ENCODE assay signal across 12 cellular contexts in the genomic region with DNA sequence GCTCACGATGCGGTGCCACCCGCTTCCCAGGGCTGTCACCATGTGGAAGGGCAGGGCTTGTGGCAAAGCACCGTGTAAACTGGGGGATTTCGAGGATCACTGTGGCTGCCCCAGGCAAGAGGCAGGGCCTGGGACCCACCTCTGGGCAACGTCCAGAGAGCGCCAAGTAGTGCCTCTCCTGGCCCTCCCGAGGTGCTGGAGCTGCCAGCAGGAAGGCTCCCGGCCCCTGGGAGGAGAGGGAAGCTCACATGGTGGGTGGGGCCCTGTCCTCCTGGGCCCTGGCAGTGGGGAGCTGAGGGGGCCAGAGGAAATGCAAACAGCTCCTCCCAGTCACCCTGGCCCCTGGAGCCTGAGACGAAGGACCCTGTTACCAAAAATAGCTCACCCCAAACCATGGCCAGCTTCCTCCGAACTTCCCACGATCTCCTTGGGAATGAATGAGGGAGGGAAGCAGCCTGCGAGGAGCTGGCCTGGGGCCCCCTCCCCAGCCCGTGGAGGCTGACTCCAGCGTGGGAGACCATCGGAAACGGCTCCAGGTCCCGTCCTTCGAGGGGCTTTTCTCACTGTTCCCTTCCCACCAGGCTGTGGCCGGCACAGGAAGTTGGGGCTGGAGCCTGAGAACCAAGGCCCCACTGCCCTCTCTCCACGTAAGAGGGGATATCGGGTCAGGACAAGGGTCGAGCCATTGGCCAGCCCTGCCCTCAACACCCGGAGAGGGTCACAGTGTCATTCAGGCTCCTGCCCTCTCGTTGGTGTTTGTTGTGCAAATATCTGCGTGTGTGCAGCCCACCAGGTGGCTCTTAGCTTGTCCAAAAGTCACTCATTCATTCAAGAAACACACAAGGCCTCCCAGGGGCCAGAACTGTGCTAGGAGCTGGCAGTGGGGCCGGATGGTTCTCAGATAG. TPM values are rescaled to one million over a fixed set of nuclear protein-coding genes. Genes with fewer than 3 reads are reported as not detected.
A peak's percentile ranks its signal among the peaks of the same experiment; 100 is the strongest.
DNase-seq lines count a peak whose midpoint lies in the region; ATAC-seq and TF ChIP-seq lines count a peak whose summit lies in the region.
"Had no signal": no experiment of that assay in that cellular context is flagged by ENCODE, and none has a peak within 500 bp of the region (broad histone marks: within the 10 kb centered on the region; RNA-seq: fewer than 3 reads in every experiment).

No MANE protein-coding gene starts in this region.

- H3K36me3 ChIP-seq in cardiac muscle cell, result no peaks in the 10 kb centered on the region
- H3K36me3 ChIP-seq in fibroblast of lung (ENCODE audit: control insufficient read depth, insufficient read depth, low read length), result peaks cover 8% of the 10 kb centered on the region
- no peaks in the 10 kb centered on the region for H3K36me3 ChIP-seq in aorta (ENCODE audit: control insufficient read depth in 1 of 2, insufficient read depth in 2 of 2, low read length in 1 of 2)

- H3K4me2 ChIP-seq in fibroblast of lung (ENCODE audit: extremely low read depth, insufficient read depth, low read length), result no peak overlapping the region

- H3K27ac ChIP-seq in cardiac muscle cell (peak overlapping the region; percentile 96), fibroblast of lung (ENCODE audit: insufficient read depth, low read length) (peak overlapping the region; percentile 67), aorta (ENCODE audit: low read depth in 1 of 2, low read length in 2 of 2) (peak overlapping the region; percentile 71 to 94)

- H3K9me3 ChIP-seq in cardiac muscle cell (ENCODE audit: low read depth) (no peaks in the 10 kb centered on the region), fibroblast of lung (ENCODE audit: control insufficient read depth, insufficient read depth, low read depth, low read length) (no peaks in the 10 kb centered on the region), aorta (ENCODE audit: control insufficient read depth, low read length) (no peaks in the 10 kb centered on the region)
- H3K9me3 ChIP-seq: testis had no signal

- BruUV-seq in Calu3 (replicated peaks; lab: Mats Ljungman, UMichigan), result no TSS peak

- ATAC-seq in Right ventricle myocardium superior (ENCODE audit: poor library complexity), result no peak
- ATAC-seq in aorta (ENCODE audit: low FRiP score), result peak; percentile 4
- no peak for ATAC-seq in left lobe of liver
- ATAC-seq: activated CD8-positive, alpha-beta T cell treated with anti-CD3 and anti-CD28 coated beads, Interleukin-2, amount 10 ng/mL, durations not matched to agents 7 days and 5 days had no signal

- H3K79me2 ChIP-seq in fibroblast of lung (ENCODE audit: control insufficient read depth, insufficient read depth, low read length), result no peaks in the 10 kb centered on the region

- H4K20me1 ChIP-seq in fibroblast of lung (ENCODE audit: control insufficient read depth, extremely low read depth, insufficient read depth, low read length), result no peaks in the 10 kb centered on the region

- H3K4me1 Mint-ChIP-seq in neural crest cell (peaks cover 20% of the 10 kb centered on the region), Calu3 (ENCODE audit: low read depth, unreplicated experiment) (peaks cover 14% of the 10 kb centered on the region)

- WGBS in aorta, 2 donors, result 24 to 29% methylated on average over 25 to 27 of the region's 27 CpGs

- H2AFZ ChIP-seq in fibroblast of lung (ENCODE audit: low read length), result no peak overlapping the region

- H3K36me3 Mint-ChIP-seq in neural crest cell (ENCODE audit: low read depth) (no peaks in the 10 kb centered on the region), Calu3 (ENCODE audit: insufficient read depth, unreplicated experiment) (peaks cover 53% of the 10 kb centered on the region)

- H3K9ac ChIP-seq in fibroblast of lung (ENCODE audit: insufficient read depth, low read length), result peak overlapping the region; percentile 55

- H3K4me3 ChIP-seq in cardiac muscle cell, result no peak overlapping the region
- no peak overlapping the region for H3K4me3 ChIP-seq in fibroblast of lung (replicated peaks in 1 of 4; ENCODE audit: control extremely low read depth in 1 of 4, insufficient read depth in 1 of 4, low read depth in 3 of 4, low read length in 4 of 4)
- H3K4me3 ChIP-seq in aorta (ENCODE audit: low read length in 2 of 2), result no peak overlapping the region
- H3K4me3 ChIP-seq: testis had no signal

- intact Hi-C loops in Right ventricle myocardium superior (cut with DNase I) (no loop called here), aorta (cut with DNase I) (no loop called here), Calu3 (cut with micrococcal nuclease; ENCODE audit: unreplicated experiment) (no loop called here)

- H3K27me3 Mint-ChIP-seq in neural crest cell (ENCODE audit: low read depth), result no peaks in the 10 kb centered on the region
- no peaks in the 10 kb centered on the region for H3K27me3 Mint-ChIP-seq in Calu3 (ENCODE audit: unreplicated experiment)

- DNase-seq in cardiac muscle cell (ENCODE audit: low read depth in 1 of 2, low spot score in 1 of 2) (peak in 1 of 2 donors; percentile 46), Right ventricle myocardium superior (no peak), fibroblast of lung (ENCODE audit: low read depth in 2 of 2) (no peak), neural crest cell (ENCODE audit: low read depth, low spot score) (no peak), aorta (no peak), AG20443 (ENCODE audit: low spot score) (no peak), Calu3 (no peak), left lobe of liver (ENCODE audit: low spot score) (no peak)
- DNase-seq: activated CD8-positive, alpha-beta T cell treated with anti-CD3 and anti-CD28 coated beads, Interleukin-2, amount 10 ng/mL, durations not matched to agents 7 days and 5 days; activated naive CD4-positive, alpha-beta T cell treated with Interleukin-2 at 50 U/mL for 16 hours; testis had no signal

- H3K4me1 ChIP-seq in cardiac muscle cell (ENCODE audit: low read depth) (peaks cover 60% of the 10 kb centered on the region), fibroblast of lung (ENCODE audit: control insufficient read depth, extremely low read depth, insufficient read depth, low read length) (peaks cover 74% of the 10 kb centered on the region), aorta (ENCODE audit: control insufficient read depth in 1 of 2, insufficient read depth in 2 of 2, low read length in 2 of 2) (peaks cover 0 to 7% of the 10 kb centered on the region in 2 donors)

- H3K27me3 ChIP-seq in cardiac muscle cell (no peaks in the 10 kb centered on the region), fibroblast of lung (ENCODE audit: control insufficient read depth, insufficient read depth, low read length) (no peaks in the 10 kb centered on the region), aorta (ENCODE audit: control insufficient read depth in 1 of 2, insufficient read depth in 2 of 2, low read length in 1 of 2) (no peaks in the 10 kb centered on the region)
- H3K27me3 ChIP-seq: testis had no signal

- H3K27ac Mint-ChIP-seq in neural crest cell (ENCODE audit: unreplicated experiment) (peak overlapping the region; percentile 78), Calu3 (ENCODE audit: unreplicated experiment) (no peak overlapping the region)
- H3K27ac Mint-ChIP-seq: activated CD8-positive, alpha-beta T cell treated with anti-CD3 and anti-CD28 coated beads, Interleukin-2, amount 10 ng/mL, durations not matched to agents 7 days and 5 days had no signal

- CTCF ChIA-PET in Calu3 (lab: Charles Lee), result interaction anchor here (0.7 to 4.8 kb wide), 4 partner anchors 14 to 79 kb away, joined by 3 to 38 read pairs (median 4); no protein-coding TSS in a partner anchor

- H3K4me3 Mint-ChIP-seq in neural crest cell (peak overlapping the region; percentile 21), Calu3 (ENCODE audit: low read depth, unreplicated experiment) (no peak overlapping the region)
- H3K4me3 Mint-ChIP-seq: activated CD8-positive, alpha-beta T cell treated with anti-CD3 and anti-CD28 coated beads, Interleukin-2, amount 10 ng/mL, durations not matched to agents 7 days and 5 days had no signal

- no peak for TF ChIP-seq CTCF in cardiac muscle cell (IDR thresholded peaks at IDR 0.05; ENCODE audit: low read depth, low read length)
- no peak for TF ChIP-seq CTCF in fibroblast of lung (conservative IDR thresholded peaks at IDR 0.05 in 1 of 2, IDR thresholded peaks at IDR 0.05 in 1 of 2; ENCODE audit: low read depth in 1 of 2, low read length in 2 of 2)
- no peak for TF ChIP-seq CTCF in neural crest cell (conservative IDR thresholded peaks at IDR 0.05)
- no peak for TF ChIP-seq CTCF in Calu3 (IDR thresholded peaks at IDR 0.05; ENCODE audit: unreplicated experiment)

- H3K9me3 Mint-ChIP-seq in neural crest cell (no peaks in the 10 kb centered on the region), Calu3 (ENCODE audit: low read depth, unreplicated experiment) (no peaks in the 10 kb centered on the region)

RNA-seq across cellular contexts. Expression of gene VASN, which starts 17.7 kb away (rescaled TPM):
- 23.3 and 33.3 TPM in 2 replicates for total RNA-seq in cardiac muscle cell
- polyA plus RNA-seq in cardiac muscle cell, result 18.9 and 30.5 TPM in 2 replicates
- total RNA-seq in Right ventricle myocardium superior, result 5.7 TPM
- 57.0 and 79.4 TPM in 2 replicates for total RNA-seq in fibroblast of lung
- 30.6 and 61.9 TPM in 2 replicates for polyA plus RNA-seq in fibroblast of lung
- polyA plus RNA-seq in fibroblast of lung (2012), result 85.6 and 136 TPM in 2 replicates
- polyA minus RNA-seq in fibroblast of lung (ENCODE audit: low replicate concordance), result 42.0 and 88.8 TPM in 2 replicates
- total RNA-seq in neural crest cell, result 0.91 and 1.2 TPM in 2 replicates
- 100 to 1,000 TPM in 1 of 2 donors, 10 to 100 TPM in 1; 67.0 to 120 TPM for total RNA-seq in aorta
- polyA plus RNA-seq in aorta, result 10 to 100 TPM; 21.7 to 51.3 TPM
- 18.1 and 22.4 TPM in 2 replicates for total RNA-seq in Calu3 (2022)
- 22.3 TPM for total RNA-seq in left lobe of liver
- total RNA-seq: activated CD8-positive, alpha-beta T cell treated with anti-CD3 and anti-CD28 coated beads, Interleukin-2, amount 10 ng/mL, durations not matched to agents 7 days and 5 days; T-helper 2 cell treated with Interferon-gamma antibody and Interleukin-4, amounts not matched to agents 100 ng/mL and 5 ng/mL, for 36 hours had no signal

RNA-seq across cellular contexts. Expression of gene CORO7, which starts 27.1 kb away (rescaled TPM):
- total RNA-seq in cardiac muscle cell (33.0 and 66.5 TPM in 2 replicates), Right ventricle myocardium superior (11.6 TPM), fibroblast of lung (5.4 and 11.1 TPM in 2 replicates), neural crest cell (43.2 and 45.4 TPM in 2 replicates), aorta (10 to 100 TPM; 42.6 to 60.1 TPM), Calu3 (2022) (49.7 and 51.0 TPM in 2 replicates), left lobe of liver (9.6 TPM)
- polyA plus RNA-seq in cardiac muscle cell (54.2 and 62.1 TPM in 2 replicates), fibroblast of lung (5.6 and 6.1 TPM in 2 replicates), aorta (10 to 100 TPM; 15.3 to 38.8 TPM)
- 7.2 and 8.6 TPM in 2 replicates for polyA plus RNA-seq in fibroblast of lung (2012)
- polyA minus RNA-seq in fibroblast of lung (ENCODE audit: low replicate concordance), result 16.1 and 18.2 TPM in 2 replicates

RNA-seq across cellular contexts. Expression of gene DNAJA3, which starts 36.4 kb away (rescaled TPM):
- total RNA-seq in cardiac muscle cell (62.1 and 70.7 TPM in 2 replicates), Right ventricle myocardium superior (76.8 TPM), fibroblast of lung (59.8 and 66.1 TPM in 2 replicates), neural crest cell (45.1 and 55.2 TPM in 2 replicates), aorta (10 to 100 TPM; 22.7 to 26.6 TPM), Calu3 (2022) (93.1 and 99.2 TPM in 2 replicates), left lobe of liver (57.0 TPM)
- polyA plus RNA-seq in cardiac muscle cell (60.5 and 70.8 TPM in 2 replicates), fibroblast of lung (27.8 and 39.8 TPM in 2 replicates), aorta (10 to 100 TPM; 16.0 to 19.1 TPM)
- 22.3 and 32.2 TPM in 2 replicates for polyA plus RNA-seq in fibroblast of lung (2012)
- 30.6 and 36.4 TPM in 2 replicates for polyA minus RNA-seq in fibroblast of lung (ENCODE audit: low replicate concordance)

RNA-seq across cellular contexts. Expression of gene PAM16, which starts 38.2 kb away (rescaled TPM):
- total RNA-seq in cardiac muscle cell (65.1 and 72.5 TPM in 2 replicates), Right ventricle myocardium superior (74.0 TPM), fibroblast of lung (24.4 and 34.3 TPM in 2 replicates), neural crest cell (36.2 and 43.3 TPM in 2 replicates), aorta (10 to 100 TPM; 23.6 to 25.5 TPM), Calu3 (2022) (72.7 and 85.3 TPM in 2 replicates), left lobe of liver (41.0 TPM)
- polyA plus RNA-seq in cardiac muscle cell (71.8 and 82.8 TPM in 2 replicates), fibroblast of lung (14.8 and 19.9 TPM in 2 replicates), aorta (10 to 100 TPM; 41.7 to 65.2 TPM)
- 28.6 and 37.1 TPM in 2 replicates for polyA plus RNA-seq in fibroblast of lung (2012)
- polyA minus RNA-seq in fibroblast of lung (ENCODE audit: low replicate concordance), result 9.2 and 9.5 TPM in 2 replicates
